ENCODE assay signal across 8 cellular contexts in the genomic region with DNA sequence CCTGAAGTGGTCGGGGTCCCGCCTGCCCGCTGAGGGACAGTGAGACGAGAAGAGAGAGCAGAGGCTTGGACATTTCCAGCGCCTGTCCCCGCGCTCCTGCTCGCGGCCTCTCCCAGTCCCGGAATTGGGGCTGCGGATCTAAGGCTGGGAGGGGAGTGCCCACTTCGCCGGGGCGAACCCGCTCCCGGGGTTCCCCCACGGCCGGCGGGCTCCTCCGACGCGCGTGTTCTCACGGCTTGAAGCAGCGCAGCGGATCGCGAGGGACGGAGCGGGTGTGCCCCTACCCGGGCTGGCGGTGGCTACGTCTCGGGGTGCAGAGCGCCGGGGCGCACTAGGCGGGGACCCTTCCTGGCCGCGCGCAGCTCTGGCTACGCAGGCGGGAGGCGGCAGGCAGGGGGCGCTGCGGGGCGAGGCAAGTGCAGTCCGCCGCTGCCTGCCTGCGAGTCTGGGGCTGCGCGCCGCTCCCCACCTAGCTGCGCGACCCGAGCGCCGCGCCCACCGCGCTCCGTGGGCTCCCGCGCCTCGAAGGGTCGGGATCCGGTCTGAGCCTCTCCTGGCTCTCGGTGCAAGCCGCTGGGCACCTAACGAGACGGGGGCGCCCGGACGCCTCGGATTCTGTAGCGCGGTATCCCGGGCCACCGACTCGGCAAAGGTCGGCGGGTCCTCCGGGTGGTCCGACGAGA. TPM values are rescaled to one million over a fixed set of nuclear protein-coding genes. Genes with fewer than 3 reads are reported as not detected.
DNase-seq lines count a peak whose midpoint lies in the region; ATAC-seq and TF ChIP-seq lines count a peak whose summit lies in the region.

No MANE protein-coding gene starts in this region.

- no peak for DNase-seq in HFFc6
- DNase-seq in RWPE1 (ENCODE audit: low spot score), result peak; percentile 56
- peak; percentile 86 for DNase-seq in activated naive CD4-positive, alpha-beta T cell treated with Interleukin-2 at 50 U/mL for 16 hours
- peak; percentile 71 for DNase-seq in globus pallidus (ENCODE audit: low spot score)
- peak; percentile 35 for DNase-seq in occipital lobe (lab: John Stamatoyannopoulos, UW)
- DNase-seq in substantia nigra (lab: John Stamatoyannopoulos, UW), result peak in 44 of 49 donors; percentile 6 to 86 (median 46)

- no peak overlapping the region for H3K27ac Mint-ChIP-seq in HFFc6

- no peaks in the 10 kb centered on the region for H3K9me3 Mint-ChIP-seq in HFFc6

- peaks cover 64% of the 10 kb centered on the region for H3K27me3 Mint-ChIP-seq in HFFc6 (ENCODE audit: insufficient read depth)

- CTCF ChIA-PET in RWPE1 (lab: Yijun Ruan, JAX), result interaction anchor here (0.5 to 4.0 kb wide), 28 partner anchors 9 to 1846 kb away, joined by 3 to 90 read pairs (median 4); no protein-coding TSS in a partner anchor

- H3K27ac ChIP-seq in C4-2B, result no peak overlapping the region
- H3K27ac ChIP-seq in RWPE1, result no peak overlapping the region
- H3K27ac ChIP-seq in substantia nigra (ENCODE audit: low read depth, low read length, poor library complexity, severe bottlenecking), result no peak overlapping the region

- no peaks in the 10 kb centered on the region for H3K36me3 Mint-ChIP-seq in HFFc6 (ENCODE audit: low read depth)

- no peaks in the 10 kb centered on the region for H3K4me1 Mint-ChIP-seq in HFFc6 (ENCODE audit: low read depth)

- ATAC-seq in GM19351 (IDR thresholded peaks at IDR 0.05; ENCODE audit: unreplicated experiment), result no peak

- POLR2A ChIA-PET in RWPE1 (lab: Yijun Ruan, JAX; ENCODE audit: low non-redundant PET), result no interaction called here

- H3K4me3 Mint-ChIP-seq in HFFc6, result no peak overlapping the region; the same call in 1 of the 2 replicates

- TF ChIP-seq CTCF in C4-2B (conservative IDR thresholded peaks at IDR 0.05) (peak; percentile 96), HFFc6 (IDR thresholded peaks at IDR 0.05) (peak; percentile 88), RWPE1 (conservative IDR thresholded peaks at IDR 0.05; ENCODE audit: low read depth) (peak; percentile 96)

RNA-seq across cellular contexts. Expression of a gene that starts 1.2 kb away (rescaled TPM):
- total RNA-seq in HFFc6 (2021; fragmentation: NEBNext Ultra II Directional; extraction: Animal tissue kit (Norgen Biotek cat#: 25700)), result under 1 TPM in 5 of 6 experiments, not detected in 1; 0.07 to 0.14 (median 0.11) TPM
- 3.3 TPM for total RNA-seq in occipital lobe
